In genomic region chr2:231708050-231708772, GRCh38 we compare ENCODE assay signal across 9 cellular contexts.
DNase-seq lines count a peak whose midpoint lies in the region; ATAC-seq and FAIRE-seq lines count a peak whose summit lies in the region.
"Had no signal": no experiment of that assay in that cellular context is flagged by ENCODE, and none has a peak within 500 bp of the region (broad histone marks: within the 10 kb centered on the region; RNA-seq: fewer than 3 reads in every experiment).

PTMA (plus strand) TSS chr2:231708525; CDS start chr2:231708707, 182 bp downstream.

- peak; percentile 58 for ATAC-seq in HG03457 (IDR thresholded peaks at IDR 0.05; ENCODE audit: unreplicated experiment)

- DNase-seq in Ammon's horn (ENCODE audit: low spot score) (peak; percentile 99), GM19239 (ENCODE audit: insufficient read length, low spot score) (peak; percentile 86), NCI-H524 treated with DMSO at 0.1 percent for 48 hours (lab: John Stamatoyannopoulos, UW) (peak; percentile 92), kidney tubule cell (ENCODE audit: low spot score) (peak; percentile 100)
- peak; percentile 99 for DNase-seq in activated CD4-positive, alpha-beta T cell treated with anti-CD3 and anti-CD28 coated beads for 4 hours
- peak; percentile 96 to 99 (median 98) for DNase-seq in stimulated activated CD4-positive, alpha-beta T cell treated with anti-CD3 and anti-CD28 coated beads, Interleukin-1b, Interleukin-23, amount 100 ng/mL, for 24 hours (ENCODE audit: low read depth in 4 of 4, low spot score in 1 of 4)

- FAIRE-seq in GM19239 (lab: Jason Lieb, UNC) = peak; percentile 90
- FAIRE-seq: islet of Langerhans had no signal

- H3K27ac ChIP-seq in cingulate gyrus (ENCODE audit: low read depth, low read length) = peak within 1 kb of the TSS; percentile 100

Comparison
In these comparisons a context has a peak if more than half of its experiments do, and no peak if none do; other contexts are left out.
1. Peak in every context shown above with its lines: DNase-seq, ATAC-seq and H3K27ac ChIP-seq.